In the genomic region with DNA sequence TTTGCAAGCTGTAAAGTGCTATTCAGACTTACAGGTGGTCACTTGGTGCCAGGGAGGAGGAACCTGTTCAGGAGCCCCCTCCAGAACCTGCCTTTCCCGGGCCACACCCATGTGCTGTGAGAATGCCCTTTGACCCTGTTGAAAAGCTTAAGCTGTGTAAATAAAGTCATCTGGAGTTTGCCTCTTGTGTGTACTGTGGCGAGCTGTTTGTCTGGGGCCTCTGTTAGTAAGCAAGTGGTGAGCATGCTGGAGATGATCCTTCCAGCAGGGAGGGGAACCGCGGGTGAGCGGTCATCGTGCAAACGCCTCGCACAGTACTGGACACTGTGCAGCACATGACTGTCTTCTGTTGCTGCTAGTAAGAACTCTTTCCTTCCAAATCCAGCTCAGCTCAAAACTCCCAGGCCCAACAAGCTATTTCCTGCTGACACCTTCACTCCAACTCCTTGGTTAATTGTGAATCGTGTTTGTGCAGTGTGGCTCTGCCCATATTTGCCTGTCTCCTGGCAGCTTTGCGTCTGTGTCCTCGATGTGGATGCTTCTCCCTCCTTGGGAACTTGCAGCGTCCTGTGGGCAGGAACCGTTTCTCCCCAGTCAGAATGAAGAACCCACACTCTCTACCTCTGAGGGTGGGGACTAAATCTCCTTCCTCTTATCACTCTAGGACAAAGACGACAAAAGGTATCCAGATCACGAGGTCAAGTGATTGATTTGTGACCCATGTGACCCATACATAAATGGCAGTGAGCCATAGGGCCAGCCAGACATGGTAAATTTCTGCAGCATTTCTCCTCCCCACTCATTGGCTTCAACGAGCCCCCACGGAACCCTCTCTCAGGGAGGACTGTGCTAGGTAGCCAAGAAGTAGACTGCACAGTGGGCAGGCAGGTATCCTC, we compare ENCODE assay signal across 8 cellular contexts. TPM values are rescaled to one million over a fixed set of nuclear protein-coding genes. Genes with fewer than 3 reads are reported as not detected.
DNase-seq lines count a peak whose midpoint lies in the region; ATAC-seq, FAIRE-seq and TF ChIP-seq lines count a peak whose summit lies in the region.

No MANE protein-coding gene starts in this region.

- TF ChIP-seq CTCF in activated B cell treated with CpG ODN at 0.5 μM for 24 hours (IDR thresholded peaks at IDR 0.05) (no peak), left lung (IDR thresholded peaks at IDR 0.05) (no peak)

- H3K9me3 Mint-ChIP-seq in activated B cell treated with CpG ODN at 0.5 μM for 24 hours: no peaks in the 10 kb centered on the region

- peak overlapping the region in 2 of 5 donors; percentile 42 to 50 for H3K9ac ChIP-seq in subcutaneous abdominal adipose tissue (ENCODE audit: low read length in 5 of 5)

- H3K27ac Mint-ChIP-seq in activated B cell treated with CpG ODN at 0.5 μM for 24 hours: peak overlapping the region; percentile 100

- H3K36me3 Mint-ChIP-seq in activated B cell treated with CpG ODN at 0.5 μM for 24 hours (ENCODE audit: low read depth): peaks cover 3% of the 10 kb centered on the region

- peak overlapping the region; percentile 85 for H3K4me3 Mint-ChIP-seq in activated B cell treated with CpG ODN at 0.5 μM for 24 hours

- H3K4me1 ChIP-seq in left lung (peaks cover 26 to 53% of the 10 kb centered on the region in 2 donors), subcutaneous abdominal adipose tissue (ENCODE audit: control insufficient read depth in 5 of 5, insufficient read depth in 5 of 5, low read length in 5 of 5) (peaks cover 17 to 54% (median 49%) of the 10 kb centered on the region in 5 donors)

- H3K9me3 ChIP-seq in left lung: no peaks in the 10 kb centered on the region
- H3K9me3 ChIP-seq in subcutaneous abdominal adipose tissue (ENCODE audit: control insufficient read depth in 5 of 5, low read length in 5 of 5): no peaks in the 10 kb centered on the region

- POLR2A ChIA-PET in activated B cell treated with CpG ODN at 0.5 μM for 24 hours (lab: Charles Lee): interaction anchor here (0.6 to 31.2 kb wide), 5 partner anchors 20 to 352 kb away, joined by 7 to 1942 read pairs (median 50); a partner anchor contains a TSS

- CTCF ChIA-PET in activated B cell treated with CpG ODN at 0.5 μM for 24 hours (lab: Charles Lee): interaction anchor here (1.2 to 9.2 kb wide), 7 partner anchors 8 to 34 kb away, joined by 3 to 100 read pairs (median 23); a partner anchor contains a TSS

- ATAC-seq in activated B cell treated with CpG ODN at 0.5 μM for 24 hours (ENCODE audit: low read depth): no peak
- ATAC-seq in left lung: peak; percentile 12
- no peak for ATAC-seq in HG02610 (IDR thresholded peaks at IDR 0.05; ENCODE audit: unreplicated experiment)

- H3K27ac ChIP-seq in left lung: peak overlapping the region; percentile 92 to 98
- peak overlapping the region; percentile 90 for H3K27ac ChIP-seq in subcutaneous abdominal adipose tissue (ENCODE audit: low read depth, low read length)

- H3K36me3 ChIP-seq in left lung: no peaks in the 10 kb centered on the region
- H3K36me3 ChIP-seq in subcutaneous abdominal adipose tissue (ENCODE audit: control insufficient read depth in 5 of 5, insufficient read depth in 5 of 5, low read length in 5 of 5): no peaks in the 10 kb centered on the region

- no peak for FAIRE-seq in HTR-8/SVneo (lab: Jason Lieb, UNC)

- DNase-seq in NCI-H2227 treated with DMSO at 0.1 percent for 48 hours (lab: John Stamatoyannopoulos, UW): peak; percentile 43
- no peak for DNase-seq in NCI-H2227 (lab: John Stamatoyannopoulos, UW; ENCODE audit: unreplicated experiment)
- DNase-seq in activated B cell treated with CpG ODN at 0.5 μM for 24 hours: no peak
- no peak for DNase-seq in left lung
- no peak for DNase-seq in ureter (ENCODE audit: low spot score)
- DNase-seq in HTR-8/SVneo (ENCODE audit: insufficient read length, low spot score): no peak

- intact Hi-C loops in activated B cell treated with CpG ODN at 0.5 μM for 24 hours (cut with micrococcal nuclease) (no loop called here), left lung (cut with DNase I) (no loop called here)

- H3K27me3 Mint-ChIP-seq in activated B cell treated with CpG ODN at 0.5 μM for 24 hours: no peaks in the 10 kb centered on the region

- peaks cover 95% of the 10 kb centered on the region for H3K4me1 Mint-ChIP-seq in activated B cell treated with CpG ODN at 0.5 μM for 24 hours

- H3K27me3 ChIP-seq in left lung (no peaks in the 10 kb centered on the region), subcutaneous abdominal adipose tissue (ENCODE audit: control insufficient read depth in 5 of 5, insufficient read depth in 4 of 5, low read length in 5 of 5) (peaks cover 0 to 2% (median 0%) of the 10 kb centered on the region in 5 donors)

- H3K4me3 ChIP-seq in left lung (no peak overlapping the region), subcutaneous abdominal adipose tissue (ENCODE audit: low read depth in 1 of 5, low read length in 5 of 5) (peak overlapping the region in 1 of 5 donors; percentile 12)

RNA-seq across cellular contexts. Expression of a gene that starts 13.9 kb away (rescaled TPM):
- 419 and 448 TPM in 2 replicates for total RNA-seq in activated B cell treated with CpG ODN at 0.5 μM for 24 hours
- 10 to 100 TPM; 56.2 to 84.8 TPM for total RNA-seq in left lung
- 199 TPM for total RNA-seq in ureter

RNA-seq across cellular contexts. Expression of a gene that starts 59.5 kb away (rescaled TPM):
- total RNA-seq in activated B cell treated with CpG ODN at 0.5 μM for 24 hours (not detected in 2 replicates), left lung (10 to 100 TPM; 36.6 to 59.8 TPM), ureter (59.0 TPM)

Comparison
In these comparisons a context has a peak if more than half of its experiments do, and no peak if none do; other contexts are left out.
1. RNA of a gene that starts 59.5 kb away (total RNA-seq): 36.6 to 59.8 TPM in left lung and 59.0 TPM in ureter (single experiment); not detected in activated B cell treated with CpG ODN at 0.5 μM for 24 hours; every median in the first group is over 10 times any median in the second.